Comparison of ENCODE assay signal across 1 cellular context in genomic region chr11:34904421-34904950, GRCh38.
A peak's percentile ranks its signal among the peaks of the same experiment; 100 is the strongest.
TF ChIP-seq lines count a peak whose summit lies in the region.

No MANE protein-coding gene starts in this region.

TF ChIP-seq in K562, 482 proteins besides CTCF, POLR2A, EP300 and RAD21 (continued from another document):
- TF ChIP-seq CEBPZ (IDR thresholded peaks at IDR 0.05; ENCODE audit: borderline replicate concordance, low read depth, low read length): no peak
- no peak for TF ChIP-seq ZNF274 (IDR thresholded peaks at IDR 0.05; ENCODE audit: borderline replicate concordance, low read depth, low read length)
- no peak for TF ChIP-seq HMG20A (CRISPR knock-in tag; conservative IDR thresholded peaks at IDR 0.05)
- TF ChIP-seq USF1 (CRISPR knock-in tag; IDR thresholded peaks at IDR 0.05): no peak
- TF ChIP-seq FOXJ3 (CRISPR knock-in tag; IDR thresholded peaks at IDR 0.05): no peak
- peak; percentile 84 for TF ChIP-seq HMBOX1 (IDR thresholded peaks at IDR 0.05)
- TF ChIP-seq NRF1 (conservative IDR thresholded peaks at IDR 0.05 in 1 of 2, IDR thresholded peaks at IDR 0.05 in 1 of 2): no peak
- TF ChIP-seq GTF2F1 (IDR thresholded peaks at IDR 0.05; ENCODE audit: low read depth, low read length): no peak
- no peak for TF ChIP-seq GABPA (tag; conservative IDR thresholded peaks at IDR 0.05; ENCODE audit: low read depth)
- no peak for TF ChIP-seq NUFIP1 (IDR thresholded peaks at IDR 0.05; ENCODE audit: partially characterized antibody)
- TF ChIP-seq ZBTB1 (CRISPR knock-in tag; IDR thresholded peaks at IDR 0.05; ENCODE audit: borderline replicate concordance, low read depth): no peak
- no peak for TF ChIP-seq BRCA1 (IDR thresholded peaks at IDR 0.05)
- no peak for TF ChIP-seq BRCA1 (CRISPR knock-in tag; IDR thresholded peaks at IDR 0.05)
